8 cellular contexts compared by ENCODE assay signal in genomic region chr16:88803264-88803987, GRCh38. TPM values are rescaled to one million over a fixed set of nuclear protein-coding genes. Genes with fewer than 3 reads are reported as not detected.
DNase-seq lines count a peak whose midpoint lies in the region; ATAC-seq and TF ChIP-seq lines count a peak whose summit lies in the region.

CDT1 (plus strand) TSS chr16:88803789; CDS start chr16:88803832, 43 bp downstream.

- DNase-seq in AG20443 (ENCODE audit: low spot score) (peak; percentile 100), GM19240 (ENCODE audit: insufficient read length, low spot score) (peak; percentile 92), HUDEP-2 (lab: John Stamatoyannopoulos, UW; ENCODE audit: unreplicated experiment in 76 of 76) (peak in 67 of 76 experiments; percentile 30 to 86 (median 70)), Panc1 (ENCODE audit: low read depth, low spot score) (no peak), esophagus muscularis mucosa (ENCODE audit: extremely low spot score) (no peak)
- DNase-seq in activated T-cell treated with anti-CD3 and anti-CD28 coated beads, Interleukin-2, amount 50 U/mL, for 24 hours: peak; percentile 95
- DNase-seq in stimulated activated CD8-positive, alpha-beta memory T cell treated with anti-CD3 and anti-CD28 coated beads, Interleukin-7, amount 100 ng/mL, for 4 hours (ENCODE audit: low read depth in 2 of 2): peak; percentile 64 to 83

- CTCF ChIA-PET in Panc1 (lab: Charles Lee): interaction anchor here (0.5 kb wide), 2 partner anchors 17 to 41 kb away, joined by 3 read pairs; no protein-coding TSS in a partner anchor

- H3K27ac Mint-ChIP-seq in activated T-cell treated with anti-CD3 and anti-CD28 coated beads, Interleukin-2, amount 50 U/mL, for 24 hours: peak within 1 kb of the TSS; percentile 95

- H3K36me3 Mint-ChIP-seq in activated T-cell treated with anti-CD3 and anti-CD28 coated beads, Interleukin-2, amount 50 U/mL, for 24 hours (ENCODE audit: low read depth): peaks cover 48% of the 10 kb centered on the region

- no TSS peak for BruUV-seq in Panc1 (replicated peaks; lab: Mats Ljungman, UMichigan)

- no peaks in the 10 kb centered on the region for H3K9me3 Mint-ChIP-seq in activated T-cell treated with anti-CD3 and anti-CD28 coated beads, Interleukin-2, amount 50 U/mL, for 24 hours

- peak; percentile 52 for ATAC-seq in Panc1

- TF ChIP-seq CTCF in Panc1 (IDR thresholded peaks at IDR 0.05) (no peak), esophagus muscularis mucosa (IDR thresholded peaks at IDR 0.05) (peak in 1 of 3 experiments; percentile 33)

- in situ Hi-C loops in Panc1 (cut with HindIII; ENCODE audit: low pct_unique_long_range_greater_than_20kb, low sequenced_read_pairs): no loop called here

- POLR2A ChIA-PET in Panc1 (lab: Charles Lee): interaction anchor here (0.6 kb wide), 1 partner anchor 348 kb away, joined by 3 read pairs; no protein-coding TSS in a partner anchor

- TF ChIP-seq EP300 in esophagus muscularis mucosa (IDR thresholded peaks at IDR 0.05): no peak

- H3K36me3 ChIP-seq in Panc1 (ENCODE audit: control insufficient read depth, insufficient read depth, low read length) (peaks cover 4% of the 10 kb centered on the region; the same call in 1 of the 2 replicates), esophagus muscularis mucosa (peaks cover 0 to 12% (median 7%) of the 10 kb centered on the region in 4 donors), muscle layer of duodenum (ENCODE audit: control insufficient read depth in 1 of 2, insufficient read depth in 2 of 2, low read length in 2 of 2) (no peaks in the 10 kb centered on the region)

- peak within 1 kb of the TSS; percentile 81 for H3K27ac ChIP-seq in Panc1 (ENCODE audit: low read length)
- H3K27ac ChIP-seq in esophagus muscularis mucosa (replicated peaks in 1 of 4): peak within 1 kb of the TSS; percentile 73 to 80 (median 77)
- H3K27ac ChIP-seq in muscle layer of duodenum (ENCODE audit: low read length): no peak within 1 kb of the TSS

- H3K4me3 Mint-ChIP-seq in activated T-cell treated with anti-CD3 and anti-CD28 coated beads, Interleukin-2, amount 50 U/mL, for 24 hours: peak within 1 kb of the TSS; percentile 93

- H3K4me1 ChIP-seq in Panc1 (ENCODE audit: control insufficient read depth, insufficient read depth, low read length) (peaks cover 4% of the 10 kb centered on the region; the same call in 1 of the 2 replicates), esophagus muscularis mucosa (peaks cover 12 to 30% (median 28%) of the 10 kb centered on the region in 4 donors), muscle layer of duodenum (ENCODE audit: control insufficient read depth in 1 of 2, insufficient read depth in 2 of 2, low read length in 2 of 2) (peaks cover 0 to 12% of the 10 kb centered on the region in 2 donors)

- H3K4me3 ChIP-seq in Panc1 (ENCODE audit: low read depth in 2 of 2, low read length in 2 of 2) (peak within 1 kb of the TSS; percentile 58 to 64), esophagus muscularis mucosa (peak within 1 kb of the TSS; percentile 66 to 72 (median 69)), muscle layer of duodenum (ENCODE audit: low read depth in 1 of 2, low read length in 2 of 2) (peak within 1 kb of the TSS; percentile 44 to 68)

- TF ChIP-seq POLR2A in esophagus muscularis mucosa (IDR thresholded peaks at IDR 0.05; ENCODE audit: low read depth): peak; percentile 76

- intact Hi-C loops in Panc1 (cut with micrococcal nuclease; ENCODE audit: unreplicated experiment): no loop called here
- intact Hi-C loops in esophagus muscularis mucosa (cut with DNase I): no loop called here

- H3K9me3 ChIP-seq in Panc1 (ENCODE audit: control insufficient read depth, insufficient read depth, low read depth, low read length) (no peaks in the 10 kb centered on the region), esophagus muscularis mucosa (no peaks in the 10 kb centered on the region), muscle layer of duodenum (ENCODE audit: control insufficient read depth in 1 of 2, low read length in 2 of 2) (no peaks in the 10 kb centered on the region)

- H3K27me3 ChIP-seq in Panc1 (ENCODE audit: control insufficient read depth, insufficient read depth, low read length) (no peaks in the 10 kb centered on the region), esophagus muscularis mucosa (peaks cover 0 to 13% (median 0%) of the 10 kb centered on the region in 4 donors), muscle layer of duodenum (ENCODE audit: low read depth, low read length) (no peaks in the 10 kb centered on the region)

- WGBS in esophagus muscularis mucosa: under 1% methylated on average over 22 of the region's 98 CpGs

- H3K4me1 Mint-ChIP-seq in activated T-cell treated with anti-CD3 and anti-CD28 coated beads, Interleukin-2, amount 50 U/mL, for 24 hours (ENCODE audit: low read depth): peaks cover 32% of the 10 kb centered on the region

- no peaks in the 10 kb centered on the region for H3K27me3 Mint-ChIP-seq in activated T-cell treated with anti-CD3 and anti-CD28 coated beads, Interleukin-2, amount 50 U/mL, for 24 hours

RNA-seq across cellular contexts. Expression of gene CDT1, which starts in this region (rescaled TPM):
- total RNA-seq in Panc1 (2021; ENCODE audit: unreplicated experiment): 39.9 TPM
- polyA plus RNA-seq in Panc1 (2012; ENCODE audit: insufficient read length): 25.1 TPM
- total RNA-seq in esophagus muscularis mucosa: 1 to 10 TPM in 1 of 4 donors, under 1 TPM in 2, not detected in 1; 0.17 to 1.4 (median 0.34) TPM

Comparison
In these comparisons a context has a peak if more than half of its experiments do, and no peak if none do; other contexts are left out.
1. RNA of gene CDT1 (total RNA-seq): 39.9 TPM in Panc1 (single experiment); 0.17 to 1.4 TPM in esophagus muscularis mucosa; every median in the first group is over 10 times any median in the second.
2. DNase-seq: peak in AG20443 (single experiment), GM19240 (single experiment), HUDEP-2 (67 of 76), activated T-cell treated with anti-CD3 and anti-CD28 coated beads, Interleukin-2, amount 50 U/mL, for 24 hours (single experiment) and stimulated activated CD8-positive, alpha-beta memory T cell treated with anti-CD3 and anti-CD28 coated beads, Interleukin-7, amount 100 ng/mL, for 4 hours (2 of 2); none in Panc1 (single experiment) and esophagus muscularis mucosa (single experiment).
3. Peak in every context shown above with its lines, with median percentiles within 50 percentile points of each other: H3K4me3 ChIP-seq.